ENCODE assay signal across 1 cellular context in genomic region chr13:57666554-57666953, GRCh38.
TF ChIP-seq lines count a peak whose summit lies in the region.

No MANE protein-coding gene starts in this region.

TF ChIP-seq in WTC11, 78 proteins besides CTCF, POLR2A, EP300 and RAD21 (continued from another document):
- no peak for TF ChIP-seq ARID4B (CRISPR knock-in tag; IDR thresholded peaks at IDR 0.05; ENCODE audit: borderline replicate concordance)
- TF ChIP-seq, protein P1, sequence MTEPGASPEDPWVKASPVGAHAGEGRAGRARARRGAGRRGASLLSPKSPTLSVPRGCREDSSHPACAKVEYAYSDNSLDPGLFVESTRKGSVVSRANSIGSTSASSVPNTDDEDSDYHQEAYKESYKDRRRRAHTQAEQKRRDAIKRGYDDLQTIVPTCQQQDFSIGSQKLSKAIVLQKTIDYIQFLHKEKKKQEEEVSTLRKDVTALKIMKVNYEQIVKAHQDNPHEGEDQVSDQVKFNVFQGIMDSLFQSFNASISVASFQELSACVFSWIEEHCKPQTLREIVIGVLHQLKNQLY (CRISPR knock-in tag; IDR thresholded peaks at IDR 0.05), result no peak
